Comparison of ENCODE assay signal across 26 cellular contexts in the genomic region with DNA sequence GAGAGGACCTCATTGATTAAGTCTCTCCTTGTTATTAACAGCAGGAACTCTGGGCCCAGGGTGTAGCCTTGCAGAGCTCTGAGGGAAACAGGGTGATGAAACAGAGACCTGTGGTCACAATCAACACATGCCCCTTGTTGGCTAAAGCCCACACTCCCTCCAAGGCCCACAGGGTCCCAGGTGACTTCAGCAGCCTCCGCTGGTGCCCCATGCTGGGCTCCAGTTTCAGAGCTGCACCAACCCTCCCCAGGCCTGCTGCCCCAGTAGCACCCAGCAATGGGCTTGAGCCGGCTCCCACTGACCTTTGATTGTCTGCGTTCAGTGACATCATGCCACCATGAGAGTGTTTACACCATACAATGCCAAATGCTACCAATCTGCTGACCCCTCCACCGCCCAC. TPM values are rescaled to one million over a fixed set of nuclear protein-coding genes. Genes with fewer than 3 reads are reported as not detected.
DNase-seq lines count a peak whose midpoint lies in the region; ATAC-seq, FAIRE-seq and TF ChIP-seq lines count a peak whose summit lies in the region.
"Had no signal": no experiment of that assay in that cellular context is flagged by ENCODE, and none has a peak within 500 bp of the region (broad histone marks: within the 10 kb centered on the region; RNA-seq: fewer than 3 reads in every experiment).

No MANE protein-coding gene starts in this region.

- no peaks in the 10 kb centered on the region for H3K9me3 ChIP-seq in neuronal stem cell (replicated peaks in 1 of 2; ENCODE audit: control insufficient read depth in 2 of 2, insufficient read depth in 1 of 2, low read depth in 1 of 2, low read length in 2 of 2)
- H3K9me3 ChIP-seq in left lung = no peaks in the 10 kb centered on the region
- H3K9me3 ChIP-seq: BLaER1 had no signal

- peaks cover 24% of the 10 kb centered on the region for H3K27me3 Mint-ChIP-seq in activated CD4-positive, alpha-beta T cell treated with anti-CD3 and anti-CD28 coated beads, Interleukin-2, amount 10 ng/mL, durations not matched to agents 7 days and 5 days
- H3K27me3 Mint-ChIP-seq in chondrocyte (ENCODE audit: low read depth) = peaks cover 40% of the 10 kb centered on the region
- H3K27me3 Mint-ChIP-seq: CD4-positive, alpha-beta T cell had no signal

- no peak for ATAC-seq in left lung
- ATAC-seq: GM12878, GM23338, HCT116 had no signal

- H3K27me3 ChIP-seq in neuronal stem cell (ENCODE audit: control insufficient read depth in 3 of 3, insufficient read depth in 3 of 3, low read depth in 1 of 3, low read length in 3 of 3) = peaks cover 0 to 67% (median 0%) of the 10 kb centered on the region in 3 experiments
- no peaks in the 10 kb centered on the region for H3K27me3 ChIP-seq in left lung

- no peaks in the 10 kb centered on the region for H3K4me1 Mint-ChIP-seq in activated CD4-positive, alpha-beta T cell treated with anti-CD3 and anti-CD28 coated beads, Interleukin-2, amount 10 ng/mL, durations not matched to agents 7 days and 5 days
- H3K4me1 Mint-ChIP-seq in chondrocyte (ENCODE audit: low read depth) = peaks cover 2% of the 10 kb centered on the region
- H3K4me1 Mint-ChIP-seq: CD8-positive, alpha-beta memory T cell; GM23338; H9 had no signal

- CTCF ChIA-PET in activated CD4-positive, alpha-beta T cell treated with anti-CD3 and anti-CD28 coated beads, Interleukin-2, amount 10 ng/mL, durations not matched to agents 7 days and 5 days (lab: Charles Lee) = interaction anchor here (0.6 to 1.4 kb wide), 2 partner anchors 20 to 390 kb away, joined by 4 read pairs; no protein-coding TSS in a partner anchor

- H3K4me3 Mint-ChIP-seq in activated CD4-positive, alpha-beta T cell treated with anti-CD3 and anti-CD28 coated beads, Interleukin-2, amount 10 ng/mL, durations not matched to agents 7 days and 5 days = no peak overlapping the region
- no peak overlapping the region for H3K4me3 Mint-ChIP-seq in chondrocyte (ENCODE audit: unreplicated experiment)
- H3K4me3 Mint-ChIP-seq: B cell; CD14-positive monocyte; CD4-positive, alpha-beta T cell; CD8-positive, alpha-beta memory T cell; GM23338; H9; HFFc6 had no signal

- H3K14ac ChIP-seq in neuronal stem cell (ENCODE audit: low read length) = no peak overlapping the region

- no CpG with 5 or more reads among the region's 4 CpGs for WGBS in neuronal stem cell (ENCODE audit: extremely low coverage in 2 of 2, insufficient read length in 2 of 2, insufficient replicate concordance in 1 of 2), 2 donors

- H2BK15ac ChIP-seq in neuronal stem cell (ENCODE audit: low read length) = no peak overlapping the region

- no peak overlapping the region for H4K91ac ChIP-seq in neuronal stem cell (ENCODE audit: low read depth, low read length, poor library complexity)

- no peak overlapping the region for H3K4me2 ChIP-seq in neuronal stem cell (ENCODE audit: insufficient read depth, low read length, poor library complexity, severe bottlenecking)
- H3K4me2 ChIP-seq: BLaER1, GM23338 had no signal

- H3K4ac ChIP-seq in neuronal stem cell (ENCODE audit: low read length) = no peak overlapping the region

- no peak overlapping the region for H4K8ac ChIP-seq in neuronal stem cell (ENCODE audit: low read depth, low read length)

- no peak overlapping the region for H2BK120ac ChIP-seq in neuronal stem cell (ENCODE audit: low read depth, low read length)

- POLR2A ChIA-PET in activated CD4-positive, alpha-beta T cell treated with anti-CD3 and anti-CD28 coated beads, Interleukin-2, amount 10 ng/mL, durations not matched to agents 7 days and 5 days (lab: Charles Lee) = interaction anchor here (0.7 kb wide), 1 partner anchor 63 kb away, joined by 3 read pairs; no protein-coding TSS in a partner anchor

- no peaks in the 10 kb centered on the region for H3K36me3 Mint-ChIP-seq in activated CD4-positive, alpha-beta T cell treated with anti-CD3 and anti-CD28 coated beads, Interleukin-2, amount 10 ng/mL, durations not matched to agents 7 days and 5 days (ENCODE audit: low read depth)
- no peaks in the 10 kb centered on the region for H3K36me3 Mint-ChIP-seq in chondrocyte (ENCODE audit: low read depth)
- H3K36me3 Mint-ChIP-seq: CD14-positive monocyte; CD8-positive, alpha-beta memory T cell had no signal

- peak overlapping the region; percentile 23 for H3K18ac ChIP-seq in neuronal stem cell (ENCODE audit: low read length)

- H2BK12ac ChIP-seq in neuronal stem cell (ENCODE audit: low read length) = no peak overlapping the region

- TF ChIP-seq CTCF in chondrocyte (IDR thresholded peaks at IDR 0.05) (no peak), left lung (IDR thresholded peaks at IDR 0.05) (no peak)

- no peak overlapping the region for H3K9ac ChIP-seq in neuronal stem cell (ENCODE audit: low read depth, low read length, poor library complexity)
- H3K9ac ChIP-seq: BLaER1 had no signal

- H3K79me1 ChIP-seq in neuronal stem cell (ENCODE audit: low read depth, low read length) = no peaks in the 10 kb centered on the region

- no peaks in the 10 kb centered on the region for H3K36me3 ChIP-seq in neuronal stem cell (replicated peaks in 1 of 2; ENCODE audit: control insufficient read depth in 2 of 2, insufficient read depth in 2 of 2, low read length in 2 of 2)
- no peaks in the 10 kb centered on the region for H3K36me3 ChIP-seq in left lung
- H3K36me3 ChIP-seq: BLaER1 had no signal

- no peak overlapping the region for H2BK5ac ChIP-seq in neuronal stem cell (ENCODE audit: low read length)

- H3K27ac Mint-ChIP-seq in activated CD4-positive, alpha-beta T cell treated with anti-CD3 and anti-CD28 coated beads, Interleukin-2, amount 10 ng/mL, durations not matched to agents 7 days and 5 days = peak overlapping the region; percentile 44
- no peak overlapping the region for H3K27ac Mint-ChIP-seq in chondrocyte (ENCODE audit: unreplicated experiment)
- H3K27ac Mint-ChIP-seq: B cell; CD4-positive, alpha-beta T cell; CD8-positive, alpha-beta memory T cell; GM23338; H9; HFFc6 had no signal

- H3K4me3 ChIP-seq in neuronal stem cell (ENCODE audit: low read length in 2 of 2) (no peak overlapping the region), left lung (no peak overlapping the region)
- H3K4me3 ChIP-seq: BLaER1, GM12878, GM23338 had no signal

- no peak for DNase-seq in activated CD4-positive, alpha-beta T cell treated with anti-CD3 and anti-CD28 coated beads, Interleukin-2, amount 10 ng/mL, durations not matched to agents 7 days and 5 days
- no peak for DNase-seq in activated CD4-positive, alpha-beta T cell treated with anti-CD3 and anti-CD28 coated beads, Interleukin-2, amount 50 U/mL, for 4 hours
- DNase-seq in chondrocyte (ENCODE audit: low spot score) (peak; percentile 70), neuronal stem cell (ENCODE audit: low spot score) (no peak), urothelium cell line (ENCODE audit: low spot score) (no peak), left lung (no peak), frontal cortex (ENCODE audit: low spot score in 2 of 2) (no peak), C1 segment of cervical spinal cord (lab: John Stamatoyannopoulos, UW) (no peak)
- DNase-seq: CD4-positive, alpha-beta T cell; CD8-positive, alpha-beta memory T cell; DMS 273 treated with DMSO at 0.1 percent for 48 hours; DMS79; EL; GDM1; H9; HFFc6 had no signal

- H3K23ac ChIP-seq in neuronal stem cell (ENCODE audit: low read depth, low read length, poor library complexity) = no peak overlapping the region

- peak overlapping the region; percentile 24 for H2AK5ac ChIP-seq in neuronal stem cell (ENCODE audit: low read depth, low read length)

- intact Hi-C loops in left lung (cut with DNase I) = no loop called here

- no peak overlapping the region for H3K27ac ChIP-seq in neuronal stem cell (replicated peaks; ENCODE audit: low read length)
- no peak overlapping the region for H3K27ac ChIP-seq in left lung
- H3K27ac ChIP-seq: 22Rv1, BLaER1 had no signal

- H3K4me1 ChIP-seq in neuronal stem cell (ENCODE audit: control insufficient read depth in 2 of 2, insufficient read depth in 1 of 2, low read depth in 1 of 2, low read length in 2 of 2) = no peaks in the 10 kb centered on the region
- H3K4me1 ChIP-seq in left lung = peaks cover 0 to 11% of the 10 kb centered on the region in 2 donors

- H3K9me3 Mint-ChIP-seq in activated CD4-positive, alpha-beta T cell treated with anti-CD3 and anti-CD28 coated beads, Interleukin-2, amount 10 ng/mL, durations not matched to agents 7 days and 5 days = no peaks in the 10 kb centered on the region
- no peaks in the 10 kb centered on the region for H3K9me3 Mint-ChIP-seq in chondrocyte (ENCODE audit: low read depth)
- H3K9me3 Mint-ChIP-seq: CD14-positive monocyte; CD4-positive, alpha-beta T cell; CD8-positive, alpha-beta memory T cell; GM23338; H9; HFFc6 had no signal

- H2AFZ ChIP-seq in neuronal stem cell (ENCODE audit: low read length) = no peak overlapping the region
- H2AFZ ChIP-seq: GM23338 had no signal

- FAIRE-seq in urothelium cell line (lab: Jason Lieb, UNC) (peak; percentile 5), frontal cortex (lab: Jason Lieb, UNC) (no peak)
- FAIRE-seq: A204.1, D721Med, GM12878, GM19239 had no signal

RNA-seq across cellular contexts. Expression of gene TLE3, which starts 22.4 kb away (rescaled TPM):
- 10 to 100 TPM; 66.6 to 82.3 TPM for total RNA-seq in activated CD4-positive, alpha-beta T cell treated with anti-CD3 and anti-CD28 coated beads, Interleukin-2, amount 10 ng/mL, durations not matched to agents 7 days and 5 days
- total RNA-seq in chondrocyte (36.9 to 53.4 TPM (median 51.3 TPM) in 3 replicates), left lung (10 to 100 TPM; 48.2 to 69.9 TPM), frontal cortex (68.9 TPM)
- 27.4 TPM for polyA plus RNA-seq in neuronal stem cell (2013, experiment 1 of 2)
- 29.0 TPM for polyA plus RNA-seq in neuronal stem cell (2013, experiment 2 of 2)
